Comparison of ENCODE assay signal across 17 cellular contexts in the genomic region with DNA sequence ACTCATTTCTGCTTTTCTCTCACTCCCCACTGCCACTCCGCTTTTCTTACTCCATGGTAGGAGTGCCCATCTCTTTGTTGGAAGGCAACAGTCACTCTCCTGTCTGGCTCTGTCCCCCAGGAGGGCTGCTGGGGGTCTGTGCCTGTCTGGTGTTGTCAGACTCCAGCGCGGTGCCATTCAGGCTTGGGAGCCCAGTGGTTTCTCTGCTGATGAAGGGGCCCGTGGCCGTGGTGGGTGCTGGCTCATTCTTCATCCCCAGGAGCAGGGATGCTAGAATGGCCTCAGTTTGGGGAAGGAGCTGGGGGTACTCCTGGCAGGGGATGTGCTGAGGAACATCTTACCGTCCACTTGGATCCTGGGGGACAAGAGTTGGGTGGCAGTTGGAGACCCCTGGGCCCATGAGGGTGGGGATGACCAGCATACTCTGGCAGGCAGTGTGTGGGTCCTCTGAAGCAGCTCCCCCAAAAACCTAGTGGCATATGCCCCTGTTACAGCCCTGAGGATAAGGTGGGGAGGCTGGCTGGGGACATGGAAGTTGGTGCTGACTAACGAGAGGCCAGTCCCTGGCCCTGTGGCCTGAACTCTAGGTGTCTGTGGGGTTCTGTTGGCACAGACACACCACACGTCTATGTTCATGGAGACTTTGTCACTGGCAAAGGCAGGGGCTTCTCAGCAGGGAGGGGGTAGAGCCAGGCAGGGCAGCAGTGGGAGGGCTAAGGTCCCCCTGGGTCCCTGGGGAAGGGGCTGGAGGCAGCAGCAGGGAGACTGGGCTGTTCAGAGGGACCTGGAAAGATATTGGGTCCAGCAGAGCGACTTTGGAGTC.
DNase-seq lines count a peak whose midpoint lies in the region; ATAC-seq and TF ChIP-seq lines count a peak whose summit lies in the region.
"Had no signal": no experiment of that assay in that cellular context is flagged by ENCODE, and none has a peak within 500 bp of the region (broad histone marks: within the 10 kb centered on the region; RNA-seq: fewer than 3 reads in every experiment).

No MANE protein-coding gene starts in this region.

- H3K4me1 Mint-ChIP-seq in activated T-cell treated with anti-CD3 and anti-CD28 coated beads, Interleukin-2, amount 50 U/mL, for 24 hours (ENCODE audit: low read depth) = no peaks in the 10 kb centered on the region
- H3K4me1 Mint-ChIP-seq: activated CD4-positive, alpha-beta T cell treated with anti-CD3 and anti-CD28 coated beads for 36 hours had no signal

- no peak overlapping the region for H3K27ac Mint-ChIP-seq in activated T-cell treated with anti-CD3 and anti-CD28 coated beads, Interleukin-2, amount 50 U/mL, for 24 hours
- H3K27ac Mint-ChIP-seq: activated CD4-positive, alpha-beta T cell treated with anti-CD3 and anti-CD28 coated beads for 36 hours; activated naive CD4-positive, alpha-beta T cell treated with anti-CD3 and anti-CD28 coated beads for 36 hours had no signal

- DNase-seq in activated T-cell treated with anti-CD3 and anti-CD28 coated beads, Interleukin-2, amount 50 U/mL, for 24 hours = peak; percentile 12
- DNase-seq in activated T-cell treated with anti-CD3 and anti-CD28 coated beads for 4 hours (no peak), Peyer's patch (peak in 2 of 3 donors; percentile 27 to 32), lower lobe of right lung (peak; percentile 37), GM13976 (ENCODE audit: low spot score) (no peak)
- peak; percentile 10 for DNase-seq in stimulated activated CD8-positive, alpha-beta memory T cell treated with anti-CD3 and anti-CD28 coated beads, Interleukin-4, amount 100 ng/mL, for 48 hours
- no peak for DNase-seq in stimulated activated CD4-positive, alpha-beta T cell treated with anti-CD3 and anti-CD28 coated beads, Interleukin-12 subunit alpha, Interleukin-12 subunit beta, amount 100 ng/mL, for 4 hours
- DNase-seq: activated CD4-positive, alpha-beta T cell treated with anti-CD3 and anti-CD28 coated beads for 36 hours; activated naive CD4-positive, alpha-beta T cell treated with anti-CD3 and anti-CD28 coated beads for 36 hours; effector memory CD4-positive, alpha-beta T cell; NCI-H1436; NCI-H748 treated with DMSO at 0.1 percent for 48 hours; PC-9; stimulated activated CD4-positive, alpha-beta T cell treated with anti-CD3 and anti-CD28 coated beads, Interleukin-4, amount 100 ng/mL, for 4 hours had no signal

- H3K4me1 ChIP-seq in Peyer's patch (no peaks in the 10 kb centered on the region), lower lobe of right lung (no peaks in the 10 kb centered on the region)
- H3K4me1 ChIP-seq: parathyroid adenoma had no signal

- TF ChIP-seq POLR2A in Peyer's patch (IDR thresholded peaks at IDR 0.05) = no peak

- no peak overlapping the region for H3K4me3 Mint-ChIP-seq in activated T-cell treated with anti-CD3 and anti-CD28 coated beads, Interleukin-2, amount 50 U/mL, for 24 hours
- H3K4me3 Mint-ChIP-seq: activated CD4-positive, alpha-beta T cell treated with anti-CD3 and anti-CD28 coated beads for 36 hours; activated naive CD4-positive, alpha-beta T cell treated with anti-CD3 and anti-CD28 coated beads for 36 hours had no signal

- H3K27me3 ChIP-seq in Peyer's patch (no peaks in the 10 kb centered on the region), lower lobe of right lung (ENCODE audit: low read depth) (peaks cover 5% of the 10 kb centered on the region)

- H3K4me3 ChIP-seq in Peyer's patch (no peak overlapping the region), lower lobe of right lung (no peak overlapping the region)
- H3K4me3 ChIP-seq: lung, PC-9 had no signal

- intact Hi-C loops in lower lobe of right lung (cut with DNase I) = no loop called here

- H3K36me3 ChIP-seq in Peyer's patch = no peaks in the 10 kb centered on the region
- no peaks in the 10 kb centered on the region for H3K36me3 ChIP-seq in lower lobe of right lung

- no peaks in the 10 kb centered on the region for H3K36me3 Mint-ChIP-seq in activated T-cell treated with anti-CD3 and anti-CD28 coated beads, Interleukin-2, amount 50 U/mL, for 24 hours (ENCODE audit: low read depth)

- TF ChIP-seq CTCF in Peyer's patch (IDR thresholded peaks at IDR 0.05) (no peak), lower lobe of right lung (IDR thresholded peaks at IDR 0.05) (no peak), GM13976 (IDR thresholded peaks at IDR 0.05; ENCODE audit: borderline replicate concordance, control extremely low read depth, extremely low read depth, insufficient read depth, missing control alignments) (no peak)

- H3K27ac ChIP-seq in Peyer's patch (no peak overlapping the region), lower lobe of right lung (no peak overlapping the region)
- H3K27ac ChIP-seq: parathyroid adenoma, PC-9 had no signal

- H3K27me3 Mint-ChIP-seq in activated T-cell treated with anti-CD3 and anti-CD28 coated beads, Interleukin-2, amount 50 U/mL, for 24 hours = no peaks in the 10 kb centered on the region
- H3K27me3 Mint-ChIP-seq: activated CD4-positive, alpha-beta T cell treated with anti-CD3 and anti-CD28 coated beads for 36 hours had no signal

- in situ Hi-C loops in GM13976 (cut with MboI; ENCODE audit: low sequenced_read_pairs, unreplicated experiment) = no loop called here

- H3K9me3 ChIP-seq in Peyer's patch = no peaks in the 10 kb centered on the region
- no peaks in the 10 kb centered on the region for H3K9me3 ChIP-seq in lower lobe of right lung

- H3K9me3 Mint-ChIP-seq in activated T-cell treated with anti-CD3 and anti-CD28 coated beads, Interleukin-2, amount 50 U/mL, for 24 hours = no peaks in the 10 kb centered on the region
- H3K9me3 Mint-ChIP-seq: activated naive CD4-positive, alpha-beta T cell treated with anti-CD3 and anti-CD28 coated beads for 36 hours had no signal

- ATAC-seq in lower lobe of right lung = no peak
- no peak for ATAC-seq in GM21619 (IDR thresholded peaks at IDR 0.05; ENCODE audit: unreplicated experiment)
- ATAC-seq: activated CD4-positive, alpha-beta T cell treated with anti-CD3 and anti-CD28 coated beads for 36 hours had no signal

Comparison
In these comparisons a context has a peak if more than half of its experiments do, and no peak if none do; other contexts are left out.
1. DNase-seq: peak in activated T-cell treated with anti-CD3 and anti-CD28 coated beads, Interleukin-2, amount 50 U/mL, for 24 hours (single experiment), Peyer's patch (2 of 3), lower lobe of right lung (single experiment) and stimulated activated CD8-positive, alpha-beta memory T cell treated with anti-CD3 and anti-CD28 coated beads, Interleukin-4, amount 100 ng/mL, for 48 hours (single experiment); none in activated T-cell treated with anti-CD3 and anti-CD28 coated beads for 4 hours (single experiment), GM13976 (single experiment) and stimulated activated CD4-positive, alpha-beta T cell treated with anti-CD3 and anti-CD28 coated beads, Interleukin-12 subunit alpha, Interleukin-12 subunit beta, amount 100 ng/mL, for 4 hours (single experiment).